Comparison of ENCODE assay signal across 22 cellular contexts in the genomic region with DNA sequence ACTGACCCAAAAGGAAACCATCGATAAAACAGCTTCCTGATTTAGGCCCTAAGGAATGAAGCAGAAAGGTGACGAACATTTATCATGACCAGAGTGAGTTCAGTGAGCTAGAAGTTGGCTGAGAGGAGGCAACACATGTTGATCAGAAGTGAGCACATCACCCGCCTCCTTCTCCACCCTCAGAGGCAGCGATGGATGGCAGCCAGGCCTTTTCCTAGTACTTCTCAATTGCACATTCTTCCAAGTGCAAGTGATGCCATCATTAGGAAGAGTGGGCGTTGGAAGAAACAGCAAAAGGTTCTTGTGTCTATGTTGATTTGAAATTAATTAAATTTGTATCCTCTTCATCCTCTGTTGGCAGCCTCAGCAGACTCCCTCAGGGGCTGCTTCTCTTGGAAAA. TPM values are rescaled to one million over a fixed set of nuclear protein-coding genes. Genes with fewer than 3 reads are reported as not detected.
A peak's percentile ranks its signal among the peaks of the same experiment; 100 is the strongest.
DNase-seq lines count a peak whose midpoint lies in the region; TF ChIP-seq lines count a peak whose summit lies in the region.
"Had no signal": no experiment of that assay in that cellular context is flagged by ENCODE, and none has a peak within 500 bp of the region (broad histone marks: within the 10 kb centered on the region; RNA-seq: fewer than 3 reads in every experiment).

No MANE protein-coding gene starts in this region.

- no peak overlapping the region for H3K4me3 Mint-ChIP-seq in activated T-cell treated with anti-CD3 and anti-CD28 coated beads, Interleukin-2, amount 50 U/mL, for 24 hours
- H3K4me3 Mint-ChIP-seq: activated CD4-positive, alpha-beta memory T cell treated with anti-CD3 and anti-CD28 coated beads for 36 hours; CD4-positive, alpha-beta memory T cell; immature natural killer cell had no signal

- H3K9me3 ChIP-seq in HEK293 (ENCODE audit: control insufficient read depth, insufficient read depth, low read depth, low read length), result no peaks in the 10 kb centered on the region
- H3K9me3 ChIP-seq: right lobe of liver had no signal

- no peaks in the 10 kb centered on the region for H3K4me1 Mint-ChIP-seq in activated T-cell treated with anti-CD3 and anti-CD28 coated beads, Interleukin-2, amount 50 U/mL, for 24 hours (ENCODE audit: low read depth)
- H3K4me1 Mint-ChIP-seq: immature natural killer cell had no signal

- H3K36me3 ChIP-seq in HEK293 (ENCODE audit: control insufficient read depth in 2 of 2, insufficient read depth in 1 of 2, low read length in 2 of 2), result no peaks in the 10 kb centered on the region
- H3K36me3 ChIP-seq: right lobe of liver had no signal

- CTCF ChIA-PET in HEK293 (lab: Yijun Ruan, JAX), result no interaction called here

- no peaks in the 10 kb centered on the region for H3K27me3 Mint-ChIP-seq in activated T-cell treated with anti-CD3 and anti-CD28 coated beads, Interleukin-2, amount 50 U/mL, for 24 hours
- H3K27me3 Mint-ChIP-seq: activated CD4-positive, alpha-beta memory T cell treated with anti-CD3 and anti-CD28 coated beads for 36 hours; CD4-positive, alpha-beta memory T cell had no signal

- H3K9me3 Mint-ChIP-seq in activated T-cell treated with anti-CD3 and anti-CD28 coated beads, Interleukin-2, amount 50 U/mL, for 24 hours, result no peaks in the 10 kb centered on the region
- H3K9me3 Mint-ChIP-seq: activated CD4-positive, alpha-beta memory T cell treated with anti-CD3 and anti-CD28 coated beads for 36 hours; CD4-positive, alpha-beta memory T cell; immature natural killer cell had no signal

- POLR2A ChIA-PET in HEK293 (lab: Yijun Ruan, JAX), result no interaction called here

- peak; percentile 84 for DNase-seq in AG10803 (ENCODE audit: low read depth)
- peak; percentile 25 for DNase-seq in fibroblast of the aortic adventitia (ENCODE audit: low read depth)
- DNase-seq in occipital lobe (lab: John Stamatoyannopoulos, UW), result peak; percentile 74
- DNase-seq in stimulated activated CD4-positive, alpha-beta T cell treated with anti-CD3 and anti-CD28 coated beads, Interleukin-12 subunit alpha, Interleukin-12 subunit beta, amount 100 ng/mL, for 4 hours, result no peak
- DNase-seq in stimulated activated CD4-positive, alpha-beta T cell treated with anti-CD3 and anti-CD28 coated beads, Interleukin-2, amount 100 ng/mL, for 24 hours, result no peak
- no peak for DNase-seq in NOMO-1 treated with DMSO at 0.1 percent for 48 hours (lab: John Stamatoyannopoulos, UW; ENCODE audit: unreplicated experiment)
- no peak for DNase-seq in activated T-cell treated with anti-CD3 and anti-CD28 coated beads, Interleukin-2, amount 50 U/mL, for 24 hours
- DNase-seq: activated CD4-positive, alpha-beta memory T cell treated with anti-CD3 and anti-CD28 coated beads for 36 hours; activated CD4-positive, CD25-positive, alpha-beta regulatory T cell; activated effector memory CD4-positive, alpha-beta T cell treated with anti-CD3 and anti-CD28 coated beads, Interleukin-2, amount 50 U/mL, for 16 hours; CD4-positive, alpha-beta memory T cell; cortex of kidney; immature natural killer cell; NCI-H187; NCI-H345; NCI-H774; right lobe of liver; SW 1271 had no signal

- H3K27ac Mint-ChIP-seq in activated T-cell treated with anti-CD3 and anti-CD28 coated beads, Interleukin-2, amount 50 U/mL, for 24 hours, result no peak overlapping the region
- H3K27ac Mint-ChIP-seq: activated CD4-positive, alpha-beta memory T cell treated with anti-CD3 and anti-CD28 coated beads for 36 hours; immature natural killer cell had no signal

- no peak for TF ChIP-seq CTCF in AG10803 (conservative IDR thresholded peaks at IDR 0.05; ENCODE audit: low read length)
- TF ChIP-seq CTCF in HEK293 (tag by site-specific recombination; IDR thresholded peaks at IDR 0.05), result no peak
- no peak for TF ChIP-seq CTCF in fibroblast of the aortic adventitia (IDR thresholded peaks at IDR 0.05; ENCODE audit: insufficient read depth, low read length)

- H3K4me3 ChIP-seq in AG10803 (ENCODE audit: low read length) (no peak overlapping the region), HEK293 (ENCODE audit: low read depth, low read length) (no peak overlapping the region), fibroblast of the aortic adventitia (ENCODE audit: low read depth, low read length) (no peak overlapping the region)
- H3K4me3 ChIP-seq: hepatocyte, lung, right lobe of liver had no signal

- H3K4me1 ChIP-seq in HEK293 (ENCODE audit: control insufficient read depth, insufficient read depth, low read length), result no peaks in the 10 kb centered on the region
- H3K4me1 ChIP-seq: right lobe of liver had no signal

- H3K36me3 Mint-ChIP-seq in activated T-cell treated with anti-CD3 and anti-CD28 coated beads, Interleukin-2, amount 50 U/mL, for 24 hours (ENCODE audit: low read depth), result peaks cover 20% of the 10 kb centered on the region

- no peak overlapping the region for H3K27ac ChIP-seq in HEK293 (ENCODE audit: extremely low read depth, low read depth, low read length)
- H3K27ac ChIP-seq: hepatocyte, KMS-11, right lobe of liver had no signal

TF ChIP-seq in HEK293, 187 proteins besides CTCF, POLR2A, EP300 and RAD21:
- TF ChIP-seq ZNF629 (tag by site-specific recombination; IDR thresholded peaks at IDR 0.05) (no peak), EGR2 (tag by site-specific recombination; IDR thresholded peaks at IDR 0.05; ENCODE audit: low read depth) (peak; percentile 28; the same call in 1 of the 2 replicates), SCRT2 (tag by site-specific recombination; IDR thresholded peaks at IDR 0.05) (peak; percentile 49; the same call in 1 of the 2 replicates)
TF ChIP-seq in HEK293: peak in this region for 2.

RNA-seq across cellular contexts. Expression of gene TMEM154, which starts 51.7 kb away (rescaled TPM):
- total RNA-seq in fibroblast of the aortic adventitia (ENCODE audit: low replicate concordance) (5.5 and 15.5 TPM in 2 replicates), occipital lobe (0.47 TPM)

Comparison
In these comparisons a context has a peak if more than half of its experiments do, and no peak if none do; other contexts are left out.
1. DNase-seq: peak in AG10803 (single experiment), fibroblast of the aortic adventitia (single experiment) and occipital lobe (single experiment); none in stimulated activated CD4-positive, alpha-beta T cell treated with anti-CD3 and anti-CD28 coated beads, Interleukin-12 subunit alpha, Interleukin-12 subunit beta, amount 100 ng/mL, for 4 hours (single experiment), stimulated activated CD4-positive, alpha-beta T cell treated with anti-CD3 and anti-CD28 coated beads, Interleukin-2, amount 100 ng/mL, for 24 hours (0 of 2), NOMO-1 treated with DMSO at 0.1 percent for 48 hours (single experiment) and activated T-cell treated with anti-CD3 and anti-CD28 coated beads, Interleukin-2, amount 50 U/mL, for 24 hours (single experiment).